In genomic region chr6:22025468-22026159, GRCh38 we compare ENCODE assay signal across 9 cellular contexts.
DNase-seq lines count a peak whose midpoint lies in the region; ATAC-seq and TF ChIP-seq lines count a peak whose summit lies in the region.
"Had no signal": no experiment of that assay in that cellular context is flagged by ENCODE, and none has a peak within 500 bp of the region (broad histone marks: within the 10 kb centered on the region; RNA-seq: fewer than 3 reads in every experiment).

No MANE protein-coding gene starts in this region.

- ATAC-seq in GM18520 (IDR thresholded peaks at IDR 0.05; ENCODE audit: unreplicated experiment) (peak; percentile 44), HG03039 (IDR thresholded peaks at IDR 0.05; ENCODE audit: unreplicated experiment) (peak; percentile 40)
- ATAC-seq: HCT116 had no signal

- peaks cover 68% of the 10 kb centered on the region for H3K4me1 Mint-ChIP-seq in nephron

- peaks cover 8% of the 10 kb centered on the region for H3K36me3 Mint-ChIP-seq in nephron (ENCODE audit: low read depth)

- no peaks in the 10 kb centered on the region for H3K27me3 Mint-ChIP-seq in nephron (ENCODE audit: low read depth)

- TF ChIP-seq CTCF in nephron (IDR thresholded peaks at IDR 0.05; ENCODE audit: unreplicated experiment in 3 of 3), result no peak

- TF ChIP-seq POLR2A in erythroblast (IDR thresholded peaks at IDR 0.05; ENCODE audit: low read length), result no peak

- peak overlapping the region; percentile 79 to 99 (median 94) for H3K27ac Mint-ChIP-seq in nephron

- intact Hi-C loops in posterior cingulate gyrus (cut with DNase I), result loop anchor here (2.0 kb wide), 1 partner anchor 37 kb away; no protein-coding TSS in a partner anchor

- peak overlapping the region; percentile 35 to 57 (median 40) for H3K4me3 Mint-ChIP-seq in nephron

- peaks cover 11% of the 10 kb centered on the region for H3K9me3 Mint-ChIP-seq in nephron

- DNase-seq in AG08395 (ENCODE audit: low spot score) (peak; percentile 51), RPMI7951 (ENCODE audit: low read depth) (peak; percentile 94), erythroblast (lab: John Stamatoyannopoulos, UW) (peak; percentile 41 to 66), NCI-H524 treated with DMSO at 0.1 percent for 48 hours (lab: John Stamatoyannopoulos, UW) (no peak), posterior cingulate gyrus (no peak)

Comparison
In these comparisons a context has a peak if more than half of its experiments do, and no peak if none do; other contexts are left out.
1. DNase-seq: peak in AG08395 (single experiment), RPMI7951 (single experiment) and erythroblast (2 of 2); none in NCI-H524 treated with DMSO at 0.1 percent for 48 hours (single experiment) and posterior cingulate gyrus (0 of 10).